Comparison of ENCODE assay signal across 8 cellular contexts in genomic region chr5:1345876-1346626, GRCh38. TPM values are rescaled to one million over a fixed set of nuclear protein-coding genes. Genes with fewer than 3 reads are reported as not detected.
DNase-seq lines count a peak whose midpoint lies in the region; ATAC-seq and TF ChIP-seq lines count a peak whose summit lies in the region.

No MANE protein-coding gene starts in this region.

- peak overlapping the region; percentile 62 for H3K4me2 ChIP-seq in SU-DHL-6 (ENCODE audit: low read depth, low read length, poor library complexity, severe bottlenecking)

- peak overlapping the region; percentile 73 for H3K9ac ChIP-seq in SU-DHL-6 (ENCODE audit: low read length)

- TF ChIP-seq POLR2A in sigmoid colon (IDR thresholded peaks at IDR 0.05) (no peak), adrenal gland (IDR thresholded peaks at IDR 0.05) (no peak)

- DNase-seq in GM12864 (ENCODE audit: low read depth) = no peak
- no peak for DNase-seq in foreskin fibroblast
- DNase-seq in sigmoid colon = no peak
- DNase-seq in activated gamma-delta T cell (lab: John Stamatoyannopoulos, UW) = no peak
- DNase-seq in cerebellum (ENCODE audit: low spot score) = no peak
- DNase-seq in adrenal gland = no peak

- no peak for ATAC-seq in GM18519 (IDR thresholded peaks at IDR 0.05; ENCODE audit: low FRiP score, unreplicated experiment)

- no peak overlapping the region for H2AFZ ChIP-seq in SU-DHL-6 (ENCODE audit: low read depth, low read length, severe bottlenecking)

- 80 to 83% methylated on average over 27 of the region's 27 CpGs for WGBS in sigmoid colon, 2 donors
- 77 to 81% (median 79%) methylated on average over 22 to 27 of the region's 27 CpGs for WGBS in adrenal gland, 4 donors

- H3K27ac ChIP-seq in SU-DHL-6 (ENCODE audit: low read depth, low read length) = no peak overlapping the region
- H3K27ac ChIP-seq in sigmoid colon = peak overlapping the region in 3 of 4 donors; percentile 83 to 94 (median 92)
- peak overlapping the region in 1 of 5 donors; percentile 92 for H3K27ac ChIP-seq in adrenal gland

- intact Hi-C loops in sigmoid colon (cut with DNase I) = loop anchor here (2.0 to 10.0 kb wide), 3 partner anchors 179 to 453 kb away; partner anchors contain the start of genes LPCAT1 and MRPL36
- intact Hi-C loops in adrenal gland (cut with DNase I) = loop anchor here in 1 of 2 donors (10.0 kb wide), 1 partner anchor 299 kb away; no protein-coding TSS in a partner anchor

- H3K9me3 ChIP-seq in SU-DHL-6 (ENCODE audit: insufficient read depth, low read length) (no peaks in the 10 kb centered on the region), sigmoid colon (no peaks in the 10 kb centered on the region), adrenal gland (replicated peaks in 1 of 3) (no peaks in the 10 kb centered on the region)

- H3K4me3 ChIP-seq in GM12864 (ENCODE audit: low read depth, low read length) (peak overlapping the region; percentile 85), SU-DHL-6 (ENCODE audit: insufficient read depth, low read length, poor library complexity, severe bottlenecking) (peak overlapping the region; percentile 84), foreskin fibroblast (ENCODE audit: low read depth in 1 of 2, low read length in 2 of 2) (peak overlapping the region; percentile 74 to 93), sigmoid colon (peak overlapping the region; percentile 71 to 99 (median 86)), adrenal gland (peak overlapping the region in 2 of 4 donors; percentile 88 to 97)

- no peaks in the 10 kb centered on the region for H3K9me2 ChIP-seq in SU-DHL-6 (replicated peaks; ENCODE audit: insufficient read depth, low read length)

- H3K36me3 ChIP-seq in SU-DHL-6 (ENCODE audit: low read length) (peaks cover 5% of the 10 kb centered on the region; the same call in 1 of the 2 replicates), sigmoid colon (peaks cover 0 to 20% (median 10%) of the 10 kb centered on the region in 4 donors), adrenal gland (replicated peaks in 1 of 2) (peaks cover 0 to 14% of the 10 kb centered on the region in 2 donors)

- peaks cover 28% of the 10 kb centered on the region for H3F3A ChIP-seq in SU-DHL-6 (ENCODE audit: insufficient read depth)

- TF ChIP-seq CTCF in GM12864 (IDR thresholded peaks at IDR 0.05; ENCODE audit: low read depth, low read length, missing control alignments) = no peak
- no peak for TF ChIP-seq CTCF in SU-DHL-6 (IDR thresholded peaks at IDR 0.05; ENCODE audit: insufficient read depth, low read length, poor library complexity, severe bottlenecking)
- TF ChIP-seq CTCF in foreskin fibroblast (IDR thresholded peaks at IDR 0.05; ENCODE audit: low read depth, low read length) = no peak
- TF ChIP-seq CTCF in sigmoid colon (IDR thresholded peaks at IDR 0.05) = no peak
- no peak for TF ChIP-seq CTCF in adrenal gland (IDR thresholded peaks at IDR 0.05)

- peaks cover 0 to 33% (median 23%) of the 10 kb centered on the region in 4 donors for H3K4me1 ChIP-seq in sigmoid colon
- peaks cover 12 to 23% of the 10 kb centered on the region in 2 donors for H3K4me1 ChIP-seq in adrenal gland (replicated peaks in 1 of 2)

- H4K20me1 ChIP-seq in SU-DHL-6 (ENCODE audit: low read depth, low read length) = no peaks in the 10 kb centered on the region

- peaks cover 29% of the 10 kb centered on the region for H3K79me2 ChIP-seq in SU-DHL-6 (ENCODE audit: insufficient read depth, low read length)

- TF ChIP-seq EP300 in sigmoid colon (IDR thresholded peaks at IDR 0.05) = no peak

- H3K27me3 ChIP-seq in SU-DHL-6 (ENCODE audit: low read length) (no peaks in the 10 kb centered on the region), sigmoid colon (no peaks in the 10 kb centered on the region), adrenal gland (no peaks in the 10 kb centered on the region)

RNA-seq across cellular contexts. Expression of gene CLPTM1L, which starts 1.2 kb away (rescaled TPM):
- total RNA-seq in sigmoid colon (10 to 100 TPM; 49.5 to 67.8 (median 58.9) TPM), cerebellum (60.9 TPM), adrenal gland (10 to 100 TPM; 61.8 to 96.5 (median 83.9) TPM)
- polyA plus RNA-seq in sigmoid colon (10 to 100 TPM; 33.1 to 90.5 (median 33.6) TPM), adrenal gland (10 to 100 TPM; 40.7 to 85.6 (median 50.7) TPM)

RNA-seq across cellular contexts. Expression of gene TERT, which starts 51.2 kb away (rescaled TPM):
- total RNA-seq in sigmoid colon (not detected), cerebellum (not detected), adrenal gland (under 1 TPM in 1 of 8 donors, not detected in 7; 0.29 TPM)
- polyA plus RNA-seq in sigmoid colon (1 to 10 TPM in 1 of 3 donors, not detected in 2; 2.9 TPM), adrenal gland (not detected)
